1 cellular context compared by ENCODE assay signal in the genomic region with DNA sequence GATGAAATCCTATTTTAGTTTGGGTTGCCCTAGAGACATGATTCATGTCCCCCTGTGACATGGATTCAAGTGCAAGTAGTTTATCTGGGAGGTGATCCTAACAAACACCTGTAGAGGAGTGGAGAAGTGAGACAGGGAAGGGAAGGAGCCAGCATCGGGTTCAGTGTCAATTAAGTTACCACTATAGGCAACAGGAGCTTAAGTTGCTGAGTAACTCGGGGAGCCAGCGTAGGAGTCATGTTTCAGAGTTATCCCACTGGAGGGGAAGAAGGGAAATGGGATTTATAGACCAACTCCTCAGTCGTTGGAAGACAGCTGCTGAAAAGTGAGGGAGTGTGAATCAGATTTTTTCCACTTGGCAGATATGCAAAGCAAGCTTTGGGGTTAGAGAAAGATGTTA.
TF ChIP-seq lines count a peak whose summit lies in the region.

No MANE protein-coding gene starts in this region.

TF ChIP-seq in H1, 55 proteins besides CTCF, POLR2A, EP300 and RAD21 (continued from another document):
- TF ChIP-seq ATF2 (IDR thresholded peaks at IDR 0.05; ENCODE audit: low read length) (no peak), HDAC2 (IDR thresholded peaks at IDR 0.05; ENCODE audit: borderline replicate concordance in 1 of 2, low read depth in 2 of 2, low read length in 2 of 2) (no peak), MAFK (IDR thresholded peaks at IDR 0.05; ENCODE audit: low read depth, low read length) (no peak), TBP (IDR thresholded peaks at IDR 0.05; ENCODE audit: low read depth, low read length) (no peak; the same call in 1 of the 2 replicates), CHD1 (IDR thresholded peaks at IDR 0.05; ENCODE audit: low read depth, low read length) (no peak), RBBP5 (IDR thresholded peaks at IDR 0.05; ENCODE audit: borderline replicate concordance, low read depth, low read length) (no peak)
TF ChIP-seq in H1: peak in this region for 0.
